ENCODE assay signal across 1 cellular context in genomic region chr1:228109073-228109961, GRCh38.
TF ChIP-seq lines count a peak whose summit lies in the region.

TSS of gene MRPL55 (minus strand) at chr1:228109299. CDS start at chr1:228108260, 1,039 bp downstream.

TF ChIP-seq in HepG2, 621 proteins besides CTCF, POLR2A, EP300 and RAD21 (continued from another document and continues in another):
- TF ChIP-seq SNAPC4 (CRISPR knock-in tag; IDR thresholded peaks at IDR 0.05) (no peak; the same call in 1 of the 2 replicates), ZNF333 (CRISPR knock-in tag; IDR thresholded peaks at IDR 0.05; ENCODE audit: borderline replicate concordance) (no peak), KAT2B (IDR thresholded peaks at IDR 0.05; ENCODE audit: borderline replicate concordance, low read depth, low read length) (no peak), ZNF567 (CRISPR knock-in tag; IDR thresholded peaks at IDR 0.05; ENCODE audit: borderline replicate concordance) (no peak), HNF1A (IDR thresholded peaks at IDR 0.05; ENCODE audit: low read depth) (no peak), HNF1A (CRISPR knock-in tag; IDR thresholded peaks at IDR 0.05; ENCODE audit: borderline replicate concordance) (peak; percentile 73; the same call in 1 of the 2 replicates), ZFP36 (IDR thresholded peaks at IDR 0.05; ENCODE audit: borderline replicate concordance, low read depth, low read length, partially characterized antibody) (no peak), ZNF772 (CRISPR knock-in tag; IDR thresholded peaks at IDR 0.05) (peak; percentile 76), MED8 (CRISPR knock-in tag; IDR thresholded peaks at IDR 0.05; ENCODE audit: insufficient replicate concordance) (peak; percentile 71), REST (IDR thresholded peaks at IDR 0.05; ENCODE audit: borderline replicate concordance in 1 of 2, low read depth in 1 of 2, low read length in 2 of 2) (no peak), FOSL1 (CRISPR knock-in tag; IDR thresholded peaks at IDR 0.05; ENCODE audit: borderline replicate concordance) (no peak), ZNF281 (CRISPR knock-in tag; IDR thresholded peaks at IDR 0.05; ENCODE audit: borderline replicate concordance) (peak; percentile 55; the same call in 1 of the 2 replicates), CC2D1A (CRISPR knock-in tag; IDR thresholded peaks at IDR 0.05) (peak; percentile 93), ZNF782 (CRISPR knock-in tag; IDR thresholded peaks at IDR 0.05; ENCODE audit: borderline replicate concordance) (peak; percentile 17; the same call in 1 of the 2 replicates), ZNF44 (CRISPR knock-in tag; IDR thresholded peaks at IDR 0.05) (peak; percentile 95), ZNF205 (CRISPR knock-in tag; IDR thresholded peaks at IDR 0.05) (peak; percentile 38; the same call in 1 of the 2 replicates), POLR2G (IDR thresholded peaks at IDR 0.05; ENCODE audit: low read depth, low read length) (peak; percentile 91), ZNF563 (CRISPR knock-in tag; IDR thresholded peaks at IDR 0.05) (peak; percentile 97), MATR3 (CRISPR knock-in tag; IDR thresholded peaks at IDR 0.05) (no peak), ZNF121 (CRISPR knock-in tag; IDR thresholded peaks at IDR 0.05) (0 out of 2 replicates have a peak, but pooled peaks have one; percentile 32), AKAP8 (CRISPR knock-in tag; IDR thresholded peaks at IDR 0.05) (no peak; the same call in 1 of the 2 replicates), ZNF501 (CRISPR knock-in tag; IDR thresholded peaks at IDR 0.05) (peak; percentile 76; the same call in 1 of the 2 replicates), ZEB1 (IDR thresholded peaks at IDR 0.05; ENCODE audit: insufficient replicate concordance, low read depth) (no peak), HDAC2 (CRISPR knock-in tag; IDR thresholded peaks at IDR 0.05) (peak; percentile 92), ZNF280B (CRISPR knock-in tag; IDR thresholded peaks at IDR 0.05; ENCODE audit: borderline replicate concordance) (no peak), IKZF4 (CRISPR knock-in tag; IDR thresholded peaks at IDR 0.05; ENCODE audit: borderline replicate concordance, low read depth, not compliant biosample characterization) (peak; percentile 79), NR2F1 (CRISPR knock-in tag; IDR thresholded peaks at IDR 0.05) (peak in 1 of 2 experiments; percentile 34; a peak in 1 of 4 replicates), GATA4 (IDR thresholded peaks at IDR 0.05; ENCODE audit: borderline replicate concordance, low read depth) (peak; percentile 57; the same call in 1 of the 2 replicates), IRF9 (CRISPR knock-in tag; IDR thresholded peaks at IDR 0.05; ENCODE audit: borderline replicate concordance) (peak; percentile 74; the same call in 1 of the 2 replicates), NFIB (CRISPR knock-in tag; IDR thresholded peaks at IDR 0.05; ENCODE audit: borderline replicate concordance) (no peak), POLR2AphosphoS5 (IDR thresholded peaks at IDR 0.05; ENCODE audit: low read depth, low read length) (peak; percentile 97), ZSCAN20 (CRISPR knock-in tag; IDR thresholded peaks at IDR 0.05; ENCODE audit: borderline replicate concordance) (no peak), ZMYM3 (CRISPR knock-in tag; IDR thresholded peaks at IDR 0.05) (no peak), ZNF329 (CRISPR knock-in tag; IDR thresholded peaks at IDR 0.05; ENCODE audit: low read depth) (no peak)
